ENCODE assay signal across 9 cellular contexts in genomic region chr9:133368249-133368881, GRCh38. TPM values are rescaled to one million over a fixed set of nuclear protein-coding genes. Genes with fewer than 3 reads are reported as not detected.
A peak's percentile ranks its signal among the peaks of the same experiment; 100 is the strongest.
DNase-seq lines count a peak whose midpoint lies in the region; ATAC-seq and TF ChIP-seq lines count a peak whose summit lies in the region.
"Had no signal": no experiment of that assay in that cellular context is flagged by ENCODE, and none has a peak within 500 bp of the region (broad histone marks: within the 10 kb centered on the region; RNA-seq: fewer than 3 reads in every experiment).

No MANE protein-coding gene starts in this region.

- no peak overlapping the region for H2BK12ac ChIP-seq in trophoblast cell (ENCODE audit: low read length)

- peak; percentile 89 for DNase-seq in LHCN-M2 (ENCODE audit: low read depth)
- peak in 1 of 3 donors; percentile 78 for DNase-seq in Peyer's patch
- no peak for DNase-seq in epithelial cell of prostate (ENCODE audit: low read depth, low spot score)
- DNase-seq in trophoblast cell = no peak
- no peak for DNase-seq in KBM-7
- DNase-seq: NCI-H1694 treated with DMSO at 0.1 percent for 48 hours had no signal

- H4K12ac ChIP-seq in trophoblast cell (ENCODE audit: low read depth, low read length) = no peak overlapping the region

- H3K9me3 ChIP-seq in Peyer's patch (no peaks in the 10 kb centered on the region), trophoblast cell (ENCODE audit: insufficient read depth, low read depth, low read length) (peaks cover 1% of the 10 kb centered on the region)
- H3K9me3 ChIP-seq: prostate gland had no signal

- in situ Hi-C loops in KBM-7 (cut with MboI; ENCODE audit: low pct_unique_long_range_greater_than_20kb, low sequenced_read_pairs) = no loop called here

- no peak overlapping the region for H4K8ac ChIP-seq in trophoblast cell (ENCODE audit: low read depth, low read length)

- H3K4me1 ChIP-seq in Peyer's patch (peaks cover 14 to 68% (median 25%) of the 10 kb centered on the region in 4 donors), trophoblast cell (ENCODE audit: control insufficient read depth in 1 of 2, insufficient read depth in 2 of 2, low read length in 2 of 2) (peaks cover 6 to 7% of the 10 kb centered on the region in 2 experiments)

- WGBS in trophoblast cell (ENCODE audit: extremely low coverage, insufficient coverage, insufficient read length) = no CpG with 5 or more reads among the region's 18 CpGs

- no peak for TF ChIP-seq CTCF in Peyer's patch (IDR thresholded peaks at IDR 0.05)

- H3K79me1 ChIP-seq in trophoblast cell (ENCODE audit: low read length) = no peaks in the 10 kb centered on the region

- H2BK5ac ChIP-seq in trophoblast cell (ENCODE audit: low read depth, low read length, poor library complexity) = no peak overlapping the region

- H3K9ac ChIP-seq in trophoblast cell (ENCODE audit: low read length) = no peak overlapping the region

- H2BK120ac ChIP-seq in trophoblast cell (ENCODE audit: insufficient read depth, low read length, poor library complexity) = no peak overlapping the region

- H3K23ac ChIP-seq in trophoblast cell (ENCODE audit: low read length) = no peak overlapping the region

- H3K79me2 ChIP-seq in trophoblast cell (ENCODE audit: control insufficient read depth, insufficient read depth, low read length, poor library complexity) = peaks cover 26% of the 10 kb centered on the region

- no peak overlapping the region for H4K91ac ChIP-seq in trophoblast cell (ENCODE audit: low read depth, low read length)

- H3K14ac ChIP-seq in trophoblast cell (ENCODE audit: low read length) = no peak overlapping the region

- no peak overlapping the region for H2AK5ac ChIP-seq in trophoblast cell (ENCODE audit: low read length)

- H3K27ac ChIP-seq in Peyer's patch (peak overlapping the region; percentile 13 to 85 (median 76)), epithelial cell of prostate (peak overlapping the region; percentile 67), trophoblast cell (ENCODE audit: low read depth, low read length) (no peak overlapping the region)
- H3K27ac ChIP-seq: prostate gland had no signal

- ATAC-seq in HG03439 (IDR thresholded peaks at IDR 0.05; ENCODE audit: unreplicated experiment) (no peak), GM19455 (IDR thresholded peaks at IDR 0.05; ENCODE audit: unreplicated experiment) (no peak)

- no peaks in the 10 kb centered on the region for H3K27me3 ChIP-seq in Peyer's patch
- no peaks in the 10 kb centered on the region for H3K27me3 ChIP-seq in trophoblast cell (ENCODE audit: insufficient read depth, low read length)

- peaks cover 0 to 67% (median 0%) of the 10 kb centered on the region in 3 donors for H3K36me3 ChIP-seq in Peyer's patch
- H3K36me3 ChIP-seq in trophoblast cell (ENCODE audit: control insufficient read depth in 1 of 2, insufficient read depth in 2 of 2, low read length in 2 of 2) = peaks cover 77 to 89% of the 10 kb centered on the region in 2 experiments
- H3K36me3 ChIP-seq: prostate gland had no signal

- no peak overlapping the region for H2AFZ ChIP-seq in trophoblast cell (ENCODE audit: insufficient read depth, low read length, poor library complexity)

- peak overlapping the region; percentile 53 for H3K4ac ChIP-seq in trophoblast cell (ENCODE audit: low read depth, low read length)

- H3K18ac ChIP-seq in trophoblast cell (ENCODE audit: low read length) = no peak overlapping the region

- H3K4me2 ChIP-seq in trophoblast cell (ENCODE audit: low read length) = no peak overlapping the region

- H3K4me3 ChIP-seq in Peyer's patch (peak overlapping the region in 2 of 4 donors; percentile 22 to 32), trophoblast cell (ENCODE audit: low read depth, low read length) (no peak overlapping the region)
- H3K4me3 ChIP-seq: prostate gland had no signal

- TF ChIP-seq POLR2A in Peyer's patch (IDR thresholded peaks at IDR 0.05) = peak in 1 of 2 donors; percentile 13

RNA-seq across cellular contexts. Expression of gene SURF4, which starts 7.5 kb away (rescaled TPM):
- total RNA-seq in LHCN-M2 (2014; rRNA removed) (456 and 465 TPM in 2 replicates), Peyer's patch (100 to 1,000 TPM in 3 of 4 donors, 10 to 100 TPM in 1; 56.9 to 281 (median 225) TPM)
- 262 TPM for polyA plus RNA-seq in LHCN-M2 (2012)
- 307 and 319 TPM in 2 replicates for polyA plus RNA-seq in trophoblast cell (2013)

RNA-seq across cellular contexts. Expression of gene STKLD1, which starts 7.8 kb away (rescaled TPM):
- 0.45 and 1.4 TPM in 2 replicates for total RNA-seq in LHCN-M2 (2014; rRNA removed)
- 2.3 TPM for polyA plus RNA-seq in LHCN-M2 (2012)
- total RNA-seq in Peyer's patch = under 1 TPM in 1 of 4 donors, not detected in 3; 0.94 TPM
- polyA plus RNA-seq in trophoblast cell (2013) = 0.18 and 0.79 TPM in 2 replicates

RNA-seq across cellular contexts. Expression of gene SURF2, which starts 12.0 kb away (rescaled TPM):
- total RNA-seq in LHCN-M2 (2014; rRNA removed) (25.3 and 29.6 TPM in 2 replicates), Peyer's patch (10 to 100 TPM in 3 of 4 donors, 1 to 10 TPM in 1; 5.4 to 18.9 (median 15.3) TPM)
- 32.7 TPM for polyA plus RNA-seq in LHCN-M2 (2012)
- polyA plus RNA-seq in trophoblast cell (2013) = 26.2 and 28.9 TPM in 2 replicates

RNA-seq across cellular contexts. Expression of gene SURF1, which starts 12.1 kb away (rescaled TPM):
- total RNA-seq in LHCN-M2 (2014; rRNA removed) (12.2 and 22.8 TPM in 2 replicates), Peyer's patch (10 to 100 TPM; 41.2 to 75.1 (median 53.4) TPM)
- polyA plus RNA-seq in LHCN-M2 (2012) = 48.0 TPM
- polyA plus RNA-seq in trophoblast cell (2013) = 21.3 and 22.9 TPM in 2 replicates

RNA-seq across cellular contexts. Expression of gene RPL7A, which starts 20.3 kb away (rescaled TPM):
- total RNA-seq in LHCN-M2 (2014; rRNA removed) (2,137 and 2,163 TPM in 2 replicates), Peyer's patch (1,000 to 10,000 TPM in 1 of 4 donors, 100 to 1,000 TPM in 3; 708 to 1,565 (median 870) TPM)
- 2,836 TPM for polyA plus RNA-seq in LHCN-M2 (2012)
- 1,644 and 1,714 TPM in 2 replicates for polyA plus RNA-seq in trophoblast cell (2013)
